Comparison of ENCODE assay signal across 18 cellular contexts in genomic region chr11:118602331-118602730, GRCh38. TPM values are rescaled to one million over a fixed set of nuclear protein-coding genes. Genes with fewer than 3 reads are reported as not detected.
DNase-seq lines count a peak whose midpoint lies in the region; ATAC-seq and TF ChIP-seq lines count a peak whose summit lies in the region.
"Had no signal": no experiment of that assay in that cellular context is flagged by ENCODE, and none has a peak within 500 bp of the region (broad histone marks: within the 10 kb centered on the region; RNA-seq: fewer than 3 reads in every experiment).

No MANE protein-coding gene starts in this region.

- no peak for ATAC-seq in activated CD8-positive, alpha-beta T cell treated with anti-CD3 and anti-CD28 coated beads for 36 hours
- ATAC-seq in activated CD8-positive, alpha-beta T cell treated with anti-CD3 and anti-CD28 coated beads, Interleukin-2, amount 10 ng/mL, durations not matched to agents 7 days and 5 days = no peak
- ATAC-seq in right cardiac atrium (peak; percentile 50 to 77), GM18907 (IDR thresholded peaks at IDR 0.05; ENCODE audit: unreplicated experiment) (no peak), GM18520 (IDR thresholded peaks at IDR 0.05; ENCODE audit: unreplicated experiment) (no peak)
- no peak for ATAC-seq in activated T-helper 17 cell treated with anti-CD3 and anti-CD28 coated beads, Interleukin-2, amount 50 U/mL, for 72 hours (replicated peaks)

- WGBS in mammary epithelial cell (ENCODE audit: low coverage, missing lambda C conversion rate) = 69% methylated on average over 3 of the region's 3 CpGs
- 46% methylated on average over 3 of the region's 3 CpGs for WGBS in right cardiac atrium

- no peaks in the 10 kb centered on the region for H3K27me3 ChIP-seq in mammary epithelial cell (ENCODE audit: insufficient read depth, low read length)
- no peaks in the 10 kb centered on the region for H3K27me3 ChIP-seq in right cardiac atrium (ENCODE audit: control insufficient read depth, insufficient read depth)

- no peaks in the 10 kb centered on the region for H3K79me2 ChIP-seq in mammary epithelial cell (ENCODE audit: insufficient read depth, low read length)

- no peak for DNase-seq in activated CD8-positive, alpha-beta T cell treated with anti-CD3 and anti-CD28 coated beads for 36 hours
- DNase-seq in activated CD8-positive, alpha-beta T cell treated with anti-CD3 and anti-CD28 coated beads, Interleukin-2, amount 10 ng/mL, durations not matched to agents 7 days and 5 days = no peak
- DNase-seq in mammary epithelial cell (no peak), right cardiac atrium (peak; percentile 68 to 83 (median 79)), substantia nigra (lab: John Stamatoyannopoulos, UW) (no peak)
- DNase-seq: activated CD4-positive, alpha-beta memory T cell treated with anti-CD3 and anti-CD28 coated beads, Interleukin-2, amount 10 ng/mL, durations not matched to agents 7 days and 5 days; activated gamma-delta T cell treated with Interleukin-2 at 50 U/mL for 16 hours; COR-L47; GDM1; islet precursor cell; NCI-H187 treated with DMSO at 0.1 percent for 48 hours; NCI-H69; stimulated activated CD4-positive, alpha-beta T cell treated with anti-CD3 and anti-CD28 coated beads, Interleukin-1b, Interleukin-23, amount 100 ng/mL, for 48 hours had no signal

- dilution Hi-C loops in mammary epithelial cell (cut with HindIII; ENCODE audit: low sequenced_read_pairs) = loop anchor here (5.0 kb wide), 1 partner anchor 50 kb away; no protein-coding TSS in a partner anchor

- CTCF ChIA-PET in activated CD8-positive, alpha-beta T cell treated with anti-CD3 and anti-CD28 coated beads for 36 hours (lab: Charles Lee) = interaction anchor here (0.9 to 1.4 kb wide), 3 partner anchors 10 to 89 kb away, joined by 3 to 7 read pairs (median 3); no protein-coding TSS in a partner anchor
- CTCF ChIA-PET in activated CD8-positive, alpha-beta T cell treated with anti-CD3 and anti-CD28 coated beads, Interleukin-2, amount 10 ng/mL, durations not matched to agents 7 days and 5 days (lab: Charles Lee) = interaction anchor here (1.3 to 6.0 kb wide), 2 partner anchors 10 to 88 kb away, joined by 3 to 24 read pairs; no protein-coding TSS in a partner anchor
- CTCF ChIA-PET in mammary epithelial cell (lab: Charles Lee; ENCODE audit: low non-redundant PET) = no interaction called here

- H3K27ac ChIP-seq in mammary epithelial cell (ENCODE audit: insufficient read depth, low read depth, low read length) = no peak overlapping the region
- H3K27ac ChIP-seq in right cardiac atrium (ENCODE audit: low read length) = peak overlapping the region; percentile 51
- peak overlapping the region; percentile 12 for H3K27ac ChIP-seq in substantia nigra (ENCODE audit: low read depth, low read length, poor library complexity, severe bottlenecking)
- H3K27ac ChIP-seq: psoas muscle had no signal

- H3K9me3 Mint-ChIP-seq in activated CD8-positive, alpha-beta T cell treated with anti-CD3 and anti-CD28 coated beads for 36 hours = no peaks in the 10 kb centered on the region
- H3K9me3 Mint-ChIP-seq in activated CD8-positive, alpha-beta T cell treated with anti-CD3 and anti-CD28 coated beads, Interleukin-2, amount 10 ng/mL, durations not matched to agents 7 days and 5 days (ENCODE audit: insufficient read depth) = no peaks in the 10 kb centered on the region
- H3K9me3 Mint-ChIP-seq in activated T-helper 17 cell treated with anti-CD3 and anti-CD28 coated beads, Interleukin-2, amount 50 U/mL, for 72 hours = no peaks in the 10 kb centered on the region
- H3K9me3 Mint-ChIP-seq: activated CD4-positive, alpha-beta memory T cell treated with anti-CD3 and anti-CD28 coated beads, Interleukin-2, amount 10 ng/mL, durations not matched to agents 7 days and 5 days; type B pancreatic cell had no signal

- no peaks in the 10 kb centered on the region for H3K4me1 Mint-ChIP-seq in activated CD8-positive, alpha-beta T cell treated with anti-CD3 and anti-CD28 coated beads for 36 hours (ENCODE audit: low read depth)
- peaks cover 2% of the 10 kb centered on the region for H3K4me1 Mint-ChIP-seq in activated CD8-positive, alpha-beta T cell treated with anti-CD3 and anti-CD28 coated beads, Interleukin-2, amount 10 ng/mL, durations not matched to agents 7 days and 5 days (ENCODE audit: low read depth)
- H3K4me1 Mint-ChIP-seq in activated T-helper 17 cell treated with anti-CD3 and anti-CD28 coated beads, Interleukin-2, amount 50 U/mL, for 72 hours = no peaks in the 10 kb centered on the region

- in situ Hi-C loops in mammary epithelial cell (cut with MboI; ENCODE audit: low sequenced_read_pairs in 2 of 2) = no loop called here

- no peaks in the 10 kb centered on the region for H3K4me1 ChIP-seq in mammary epithelial cell (ENCODE audit: insufficient read depth, low read length)
- H3K4me1 ChIP-seq in right cardiac atrium (ENCODE audit: control insufficient read depth, insufficient read depth, low read length) = no peaks in the 10 kb centered on the region
- H3K4me1 ChIP-seq: psoas muscle had no signal

- BruUV-seq in mammary epithelial cell (replicated peaks; lab: Mats Ljungman, UMichigan) = TSS peak; percentile 57

- H3K27me3 Mint-ChIP-seq in activated CD8-positive, alpha-beta T cell treated with anti-CD3 and anti-CD28 coated beads for 36 hours = no peaks in the 10 kb centered on the region
- H3K27me3 Mint-ChIP-seq in activated CD8-positive, alpha-beta T cell treated with anti-CD3 and anti-CD28 coated beads, Interleukin-2, amount 10 ng/mL, durations not matched to agents 7 days and 5 days (ENCODE audit: low read depth) = peaks cover 5% of the 10 kb centered on the region
- H3K27me3 Mint-ChIP-seq in activated T-helper 17 cell treated with anti-CD3 and anti-CD28 coated beads, Interleukin-2, amount 50 U/mL, for 72 hours = no peaks in the 10 kb centered on the region

- POLR2A ChIA-PET in activated CD8-positive, alpha-beta T cell treated with anti-CD3 and anti-CD28 coated beads for 36 hours (lab: Charles Lee) = no interaction called here
- POLR2A ChIA-PET in activated CD8-positive, alpha-beta T cell treated with anti-CD3 and anti-CD28 coated beads, Interleukin-2, amount 10 ng/mL, durations not matched to agents 7 days and 5 days (lab: Charles Lee) = interaction anchor here (0.6 kb wide), 1 partner anchor 27 kb away, joined by 3 read pairs; no protein-coding TSS in a partner anchor

- no peak overlapping the region for H3K4me3 Mint-ChIP-seq in activated CD8-positive, alpha-beta T cell treated with anti-CD3 and anti-CD28 coated beads for 36 hours
- H3K4me3 Mint-ChIP-seq in activated CD8-positive, alpha-beta T cell treated with anti-CD3 and anti-CD28 coated beads, Interleukin-2, amount 10 ng/mL, durations not matched to agents 7 days and 5 days = no peak overlapping the region
- H3K4me3 Mint-ChIP-seq in activated T-helper 17 cell treated with anti-CD3 and anti-CD28 coated beads, Interleukin-2, amount 50 U/mL, for 72 hours = no peak overlapping the region
- H3K4me3 Mint-ChIP-seq: activated CD4-positive, alpha-beta memory T cell treated with anti-CD3 and anti-CD28 coated beads, Interleukin-2, amount 10 ng/mL, durations not matched to agents 7 days and 5 days; type B pancreatic cell had no signal

- no peaks in the 10 kb centered on the region for H4K20me1 ChIP-seq in mammary epithelial cell (ENCODE audit: insufficient read depth, low read length)

- H3K9me3 ChIP-seq in mammary epithelial cell (replicated peaks; ENCODE audit: insufficient read depth, low read length) (no peaks in the 10 kb centered on the region), right cardiac atrium (ENCODE audit: control insufficient read depth, low read length) (no peaks in the 10 kb centered on the region)
- H3K9me3 ChIP-seq: psoas muscle had no signal

- TF ChIP-seq CTCF in activated CD8-positive, alpha-beta T cell treated with anti-CD3 and anti-CD28 coated beads for 36 hours (IDR thresholded peaks at IDR 0.05) = no peak
- no peak for TF ChIP-seq CTCF in mammary epithelial cell (conservative IDR thresholded peaks at IDR 0.05 in 1 of 2, IDR thresholded peaks at IDR 0.05 in 1 of 2; ENCODE audit: extremely low read depth in 1 of 2, insufficient read depth in 1 of 2, low read depth in 1 of 2, low read length in 2 of 2)

- H3K9ac ChIP-seq in mammary epithelial cell (ENCODE audit: insufficient read depth, low read length) = no peak overlapping the region

- H3K36me3 ChIP-seq in mammary epithelial cell (ENCODE audit: insufficient read depth, low read length) = peaks cover 16% of the 10 kb centered on the region

- H3K4me2 ChIP-seq in mammary epithelial cell (ENCODE audit: insufficient read depth, low read depth, low read length) = no peak overlapping the region

- no peak overlapping the region for H2AFZ ChIP-seq in mammary epithelial cell (ENCODE audit: low read depth, low read length)

- H3K36me3 Mint-ChIP-seq in activated CD8-positive, alpha-beta T cell treated with anti-CD3 and anti-CD28 coated beads for 36 hours (ENCODE audit: low read depth) = peaks cover 25% of the 10 kb centered on the region
- H3K36me3 Mint-ChIP-seq in activated CD8-positive, alpha-beta T cell treated with anti-CD3 and anti-CD28 coated beads, Interleukin-2, amount 10 ng/mL, durations not matched to agents 7 days and 5 days (ENCODE audit: low read depth) = peaks cover 39% of the 10 kb centered on the region
- H3K36me3 Mint-ChIP-seq in activated T-helper 17 cell treated with anti-CD3 and anti-CD28 coated beads, Interleukin-2, amount 50 U/mL, for 72 hours (ENCODE audit: low read depth) = peaks cover 59% of the 10 kb centered on the region

- intact Hi-C loops in activated CD8-positive, alpha-beta T cell treated with anti-CD3 and anti-CD28 coated beads for 36 hours (cut with micrococcal nuclease) = no loop called here
- intact Hi-C loops in mammary epithelial cell (cut with micrococcal nuclease) (no loop called here), right cardiac atrium (cut with DNase I) (no loop called here)

- peak overlapping the region; percentile 3 for H3K27ac Mint-ChIP-seq in activated CD8-positive, alpha-beta T cell treated with anti-CD3 and anti-CD28 coated beads for 36 hours
- H3K27ac Mint-ChIP-seq in activated CD8-positive, alpha-beta T cell treated with anti-CD3 and anti-CD28 coated beads, Interleukin-2, amount 10 ng/mL, durations not matched to agents 7 days and 5 days = no peak overlapping the region
- H3K27ac Mint-ChIP-seq in activated T-helper 17 cell treated with anti-CD3 and anti-CD28 coated beads, Interleukin-2, amount 50 U/mL, for 72 hours = no peak overlapping the region
- H3K27ac Mint-ChIP-seq: activated CD4-positive, alpha-beta memory T cell treated with anti-CD3 and anti-CD28 coated beads, Interleukin-2, amount 10 ng/mL, durations not matched to agents 7 days and 5 days; type B pancreatic cell had no signal

- H3K4me3 ChIP-seq in mammary epithelial cell (replicated peaks in 1 of 3; ENCODE audit: insufficient read depth in 1 of 3, low read depth in 2 of 3, low read length in 3 of 3) (no peak overlapping the region), right cardiac atrium (ENCODE audit: low read length) (no peak overlapping the region)
- H3K4me3 ChIP-seq: psoas muscle had no signal

RNA-seq across cellular contexts. Expression of gene PHLDB1, which starts 5.1 kb away (rescaled TPM):
- total RNA-seq in activated CD8-positive, alpha-beta T cell treated with anti-CD3 and anti-CD28 coated beads for 36 hours = 1 to 10 TPM; 3.0 to 5.1 TPM
- total RNA-seq in activated CD8-positive, alpha-beta T cell treated with anti-CD3 and anti-CD28 coated beads, Interleukin-2, amount 10 ng/mL, durations not matched to agents 7 days and 5 days = under 1 TPM; 0.63 to 0.76 TPM
- total RNA-seq in mammary epithelial cell (100 to 1,000 TPM in 1 of 2 donors, 10 to 100 TPM in 1; 62.8 to 198 TPM), right cardiac atrium (100 to 1,000 TPM; 123 to 177 (median 136) TPM)
- polyA plus RNA-seq in mammary epithelial cell (54.1 TPM), right cardiac atrium (110 TPM)
- 101 TPM for polyA minus RNA-seq in mammary epithelial cell
- 1 to 10 TPM; 2.2 to 4.7 TPM for total RNA-seq in activated T-helper 17 cell treated with anti-CD3 and anti-CD28 coated beads, Interleukin-2, amount 50 U/mL, for 72 hours

RNA-seq across cellular contexts. Expression of gene ARCN1, which starts 30.1 kb away (rescaled TPM):
- total RNA-seq in activated CD8-positive, alpha-beta T cell treated with anti-CD3 and anti-CD28 coated beads for 36 hours = 100 to 1,000 TPM; 134 to 135 TPM
- 100 to 1,000 TPM; 106 to 109 TPM for total RNA-seq in activated CD8-positive, alpha-beta T cell treated with anti-CD3 and anti-CD28 coated beads, Interleukin-2, amount 10 ng/mL, durations not matched to agents 7 days and 5 days
- total RNA-seq in mammary epithelial cell (100 to 1,000 TPM; 115 to 155 TPM), right cardiac atrium (100 to 1,000 TPM in 2 of 4 donors, 10 to 100 TPM in 2; 90.3 to 138 (median 101) TPM)
- polyA plus RNA-seq in mammary epithelial cell (181 TPM), right cardiac atrium (69.1 TPM)
- 114 TPM for polyA minus RNA-seq in mammary epithelial cell
- total RNA-seq in activated T-helper 17 cell treated with anti-CD3 and anti-CD28 coated beads, Interleukin-2, amount 50 U/mL, for 72 hours = 100 to 1,000 TPM; 143 to 155 TPM

RNA-seq across cellular contexts. Expression of gene IFT46, which starts 36.6 kb away (rescaled TPM):
- total RNA-seq in activated CD8-positive, alpha-beta T cell treated with anti-CD3 and anti-CD28 coated beads for 36 hours = 10 to 100 TPM; 14.9 to 16.0 TPM
- total RNA-seq in activated CD8-positive, alpha-beta T cell treated with anti-CD3 and anti-CD28 coated beads, Interleukin-2, amount 10 ng/mL, durations not matched to agents 7 days and 5 days = 10 to 100 TPM; 12.0 to 12.3 TPM
- total RNA-seq in mammary epithelial cell (10 to 100 TPM; 21.6 to 24.3 TPM), right cardiac atrium (10 to 100 TPM; 15.2 to 27.4 (median 20.1) TPM)
- polyA plus RNA-seq in mammary epithelial cell (27.1 TPM), right cardiac atrium (21.6 TPM)
- polyA minus RNA-seq in mammary epithelial cell = 35.2 TPM
- 1 to 10 TPM; 7.0 to 7.5 TPM for total RNA-seq in activated T-helper 17 cell treated with anti-CD3 and anti-CD28 coated beads, Interleukin-2, amount 50 U/mL, for 72 hours

Comparison
In these comparisons a context has a peak if more than half of its experiments do, and no peak if none do; other contexts are left out.
1. ATAC-seq: peak in right cardiac atrium (2 of 2); none in activated CD8-positive, alpha-beta T cell treated with anti-CD3 and anti-CD28 coated beads for 36 hours (single experiment), activated CD8-positive, alpha-beta T cell treated with anti-CD3 and anti-CD28 coated beads, Interleukin-2, amount 10 ng/mL, durations not matched to agents 7 days and 5 days (single experiment), activated T-helper 17 cell treated with anti-CD3 and anti-CD28 coated beads, Interleukin-2, amount 50 U/mL, for 72 hours (single experiment), GM18907 (single experiment) and GM18520 (single experiment).
2. DNase-seq: peak in right cardiac atrium (3 of 3); none in activated CD8-positive, alpha-beta T cell treated with anti-CD3 and anti-CD28 coated beads for 36 hours (single experiment), activated CD8-positive, alpha-beta T cell treated with anti-CD3 and anti-CD28 coated beads, Interleukin-2, amount 10 ng/mL, durations not matched to agents 7 days and 5 days (single experiment), mammary epithelial cell (single experiment) and substantia nigra (0 of 49).
3. RNA of gene PHLDB1, which starts 5.1 kb away (total RNA-seq): 62.8 to 198 TPM in mammary epithelial cell and 123 to 177 TPM in right cardiac atrium; 3.0 to 5.1 TPM in activated CD8-positive, alpha-beta T cell treated with anti-CD3 and anti-CD28 coated beads for 36 hours, 2.2 to 4.7 TPM in activated T-helper 17 cell treated with anti-CD3 and anti-CD28 coated beads, Interleukin-2, amount 50 U/mL, for 72 hours and 0.63 to 0.76 TPM in activated CD8-positive, alpha-beta T cell treated with anti-CD3 and anti-CD28 coated beads, Interleukin-2, amount 10 ng/mL, durations not matched to agents 7 days and 5 days; every median in the first group is over 10 times any median in the second.